1 cellular context compared by ENCODE assay signal in genomic region chr1:113782451-113782850, GRCh38.
TF ChIP-seq lines count a peak whose summit lies in the region.

No MANE protein-coding gene starts in this region.

TF ChIP-seq in HEK293, 187 proteins besides CTCF, POLR2A, EP300 and RAD21 (continued from another document):
- peak; percentile 33; the same call in 1 of the 2 replicates for TF ChIP-seq PRDM6 (tag by site-specific recombination; IDR thresholded peaks at IDR 0.05)
